ENCODE assay signal across 26 cellular contexts in genomic region chr10:118333871-118334270, GRCh38.
"Had no signal": no experiment of that assay in that cellular context is flagged by ENCODE, and none has a peak within 500 bp of the region (broad histone marks: within the 10 kb centered on the region; RNA-seq: fewer than 3 reads in every experiment).

No MANE protein-coding gene starts in this region.

- H3K4me1 ChIP-seq: prostate gland had no signal

- H3K27ac ChIP-seq: brain microvascular endothelial cell, epithelial cell of prostate, left lung, lower lobe of right lung, prostate gland, skin epidermis, thoracic aorta had no signal

- H3K27me3 ChIP-seq: brain microvascular endothelial cell, left lung had no signal

- H3K36me3 ChIP-seq: prostate gland had no signal

- DNase-seq: activated CD4-positive, alpha-beta T cell treated with anti-CD3 and anti-CD28 coated beads for 48 hours; activated CD4-positive, alpha-beta T cell treated with anti-CD3 and anti-CD28 coated beads, Interleukin-2, amount 50 U/mL, for 48 hours; activated CD8-positive, alpha-beta memory T cell treated with anti-CD3 and anti-CD28 coated beads for 24 hours; activated gamma-delta T cell treated with Interleukin-2 at 50 U/mL for 16 hours; activated naive CD4-positive, alpha-beta T cell treated with anti-CD3 and anti-CD28 coated beads, Interleukin-2, amount 50 U/mL, for 16 hours; amniotic stem cell; brain microvascular endothelial cell; caudate nucleus; endodermal cell; kidney glomerular epithelial cell; left lung; lower lobe of right lung; mesendoderm; retina; stimulated activated CD4-positive, alpha-beta T cell treated with anti-CD3 and anti-CD28 coated beads, Interleukin-12 subunit alpha, Interleukin-12 subunit beta, amount 100 ng/mL, for 4 hours; stimulated activated CD4-positive, alpha-beta T cell treated with anti-CD3 and anti-CD28 coated beads, Interleukin-4, amount 100 ng/mL, for 1 hour; T-helper 1 cell; trophoblast cell had no signal

- H3K27ac Mint-ChIP-seq: endodermal cell; nephron; stimulated activated naive CD8-positive, alpha-beta T cell treated with anti-CD3 and anti-CD28 coated beads, Interleukin-15, Interleukin-2, amounts not matched to agents 100 ng/mL and 50 ng/mL, for 24 hours had no signal

- ATAC-seq: activated CD4-positive, CD25-positive, alpha-beta regulatory T cell treated with anti-CD3 and anti-CD28 coated beads, Interleukin-2, amount 50 U/mL, for 24 hours; left lung; lower lobe of right lung; sciatic nerve had no signal

- H3K9me3 Mint-ChIP-seq: endodermal cell; nephron; stimulated activated naive CD8-positive, alpha-beta T cell treated with anti-CD3 and anti-CD28 coated beads, Interleukin-15, Interleukin-2, amounts not matched to agents 100 ng/mL and 50 ng/mL, for 24 hours had no signal

- H3K4me3 ChIP-seq: left lung, lower lobe of right lung, prostate gland, skin epidermis, thoracic aorta had no signal

- H3K4me3 Mint-ChIP-seq: endodermal cell; nephron; stimulated activated naive CD8-positive, alpha-beta T cell treated with anti-CD3 and anti-CD28 coated beads, Interleukin-15, Interleukin-2, amounts not matched to agents 100 ng/mL and 50 ng/mL, for 24 hours had no signal

- H3K27me3 Mint-ChIP-seq: stimulated activated naive CD8-positive, alpha-beta T cell treated with anti-CD3 and anti-CD28 coated beads, Interleukin-15, Interleukin-2, amounts not matched to agents 100 ng/mL and 50 ng/mL, for 24 hours had no signal

- H3K9me3 ChIP-seq: left lung, lower lobe of right lung, prostate gland, thoracic aorta had no signal
